Comparison of ENCODE assay signal across 1 cellular context in genomic region chr10:76397210-76397881, GRCh38.
TF ChIP-seq lines count a peak whose summit lies in the region.

No MANE protein-coding gene starts in this region.

TF ChIP-seq in IMR-90, 13 proteins besides CTCF, POLR2A, EP300 and RAD21:
- TF ChIP-seq MAZ (IDR thresholded peaks at IDR 0.05; ENCODE audit: borderline replicate concordance, low read depth, low read length): no peak
- TF ChIP-seq NFE2L2 (IDR thresholded peaks at IDR 0.05; ENCODE audit: low read depth, low read length): no peak
- no peak for TF ChIP-seq RFX5 (IDR thresholded peaks at IDR 0.05; ENCODE audit: low read depth, low read length)
- no peak for TF ChIP-seq BHLHE40 (IDR thresholded peaks at IDR 0.05; ENCODE audit: low read depth, low read length)
- no peak for TF ChIP-seq ELK1 (IDR thresholded peaks at IDR 0.05; ENCODE audit: borderline replicate concordance, low read depth, low read length)
- TF ChIP-seq MAFK (IDR thresholded peaks at IDR 0.05; ENCODE audit: low read depth, low read length): no peak
- no peak for TF ChIP-seq MXI1 (IDR thresholded peaks at IDR 0.05; ENCODE audit: borderline replicate concordance, low read depth, low read length)
- no peak for TF ChIP-seq RCOR1 (IDR thresholded peaks at IDR 0.05; ENCODE audit: insufficient replicate concordance, low read length)
- TF ChIP-seq CEBPB (IDR thresholded peaks at IDR 0.05; ENCODE audit: low read depth, low read length): no peak
- no peak for TF ChIP-seq FOS (IDR thresholded peaks at IDR 0.05; ENCODE audit: low read depth, low read length)
